Comparison of ENCODE assay signal across 8 cellular contexts in the genomic region with DNA sequence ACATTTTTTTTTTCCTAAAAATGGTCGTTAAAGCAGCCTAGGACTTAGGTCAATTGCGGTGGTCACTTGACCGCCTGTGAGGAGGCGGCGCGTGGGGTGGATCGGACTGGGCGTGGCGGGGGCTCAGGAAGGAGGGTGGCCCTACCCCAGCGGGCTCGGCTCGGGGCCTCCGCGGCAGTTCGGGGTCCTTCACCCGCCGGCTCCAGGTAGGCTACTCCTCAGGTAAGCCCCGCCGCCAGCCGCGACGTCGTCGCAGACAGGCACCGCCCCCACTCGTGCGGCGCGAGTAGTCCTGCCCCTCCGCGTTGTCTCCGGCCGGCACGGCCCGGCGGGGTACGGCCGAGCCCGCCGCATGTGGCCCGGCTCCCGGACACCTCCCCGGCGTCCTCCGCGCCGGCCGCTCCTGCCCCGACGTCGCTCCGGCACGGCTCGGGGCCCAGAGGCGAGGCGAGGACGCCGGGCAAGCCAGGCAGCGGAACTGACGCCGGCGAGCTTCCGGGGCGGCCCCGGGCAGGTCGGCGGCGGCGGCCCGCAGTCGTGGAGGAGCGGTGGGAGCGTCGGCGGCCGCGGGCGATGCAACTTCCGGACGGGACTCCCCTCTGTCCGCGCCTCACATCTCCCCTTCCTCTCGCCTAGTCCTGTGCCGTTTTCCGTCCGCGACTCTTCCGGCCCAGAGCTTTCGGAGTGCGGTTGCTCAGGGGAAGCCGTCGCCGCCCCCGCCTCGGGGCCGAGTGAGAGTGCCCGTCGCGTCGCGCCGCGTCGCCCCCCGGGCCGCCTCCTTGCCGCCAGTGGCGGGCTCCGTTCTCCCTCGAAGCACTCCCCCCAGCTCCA. TPM values are rescaled to one million over a fixed set of nuclear protein-coding genes. Genes with fewer than 3 reads are reported as not detected.
DNase-seq lines count a peak whose midpoint lies in the region; ATAC-seq, FAIRE-seq and TF ChIP-seq lines count a peak whose summit lies in the region.

A gene (plus strand): TSS at position 513 of the 831 bp plus-strand sequence. CDS start 322 bp downstream, outside the sequence.

- no peak for TF ChIP-seq CTCF in HepG2 (CRISPR knock-in tag; IDR thresholded peaks at IDR 0.05)

- H3K4me3 ChIP-seq in HepG2 (replicated peaks in 1 of 3; ENCODE audit: insufficient read depth in 1 of 3, low read depth in 2 of 3, low read length in 3 of 3): peak within 1 kb of the TSS; percentile 93 to 97 (median 97)

- FAIRE-seq in HepG2 (lab: Jason Lieb, UNC): no peak

- no peak; the same call in none of the 2 replicates for TF ChIP-seq RAD21 in HepG2 (CRISPR knock-in tag; IDR thresholded peaks at IDR 0.05)

- ATAC-seq in GM19397 (IDR thresholded peaks at IDR 0.05; ENCODE audit: unreplicated experiment): peak; percentile 88
- peak; percentile 41 for ATAC-seq in HG03558 (IDR thresholded peaks at IDR 0.05; ENCODE audit: extremely low read depth, unreplicated experiment)
- peak; percentile 95 for ATAC-seq in HepG2

- no peaks in the 10 kb centered on the region for H3K36me3 ChIP-seq in HepG2 (replicated peaks in 1 of 2; ENCODE audit: control insufficient read depth in 1 of 2, insufficient read depth in 2 of 2, low read length in 2 of 2)

- peaks cover 46% of the 10 kb centered on the region for H3K79me2 ChIP-seq in HepG2 (ENCODE audit: insufficient read depth, low read length)

- POLR2A ChIA-PET in HepG2 (lab: Yijun Ruan, JAX): interaction anchor here (0.6 to 1.8 kb wide), 8 partner anchors 9 to 470 kb away, joined by 3 to 6 read pairs (median 3); a partner anchor contains a TSS

- TF ChIP-seq POLR2A in HepG2 (IDR thresholded peaks at IDR 0.05; ENCODE audit: insufficient read depth in 1 of 2, low read depth in 2 of 2, low read length in 2 of 2): peak; percentile 82 to 84

- TF ChIP-seq EP300 in HepG2 (IDR thresholded peaks at IDR 0.05; ENCODE audit: low read depth in 2 of 2, low read length in 2 of 2) (no peak), HepG2 (CRISPR knock-in tag; IDR thresholded peaks at IDR 0.05; ENCODE audit: borderline replicate concordance) (no peak)

- DNase-seq in C1 segment of cervical spinal cord (lab: John Stamatoyannopoulos, UW): peak; percentile 4 to 94 (median 79)
- DNase-seq in NCI-H748 (lab: John Stamatoyannopoulos, UW; ENCODE audit: unreplicated experiment): peak; percentile 86
- peak; percentile 75 to 83 for DNase-seq in activated CD4-positive, alpha-beta T cell treated with anti-CD3 and anti-CD28 coated beads, Interleukin-2, amount 50 U/mL, for 4 hours
- DNase-seq in dermis blood vessel endothelial cell: peak; percentile 77
- peak; percentile 77 for DNase-seq in HepG2 (ENCODE audit: low spot score)
- peak; percentile 81 to 82 for DNase-seq in stimulated activated CD4-positive, alpha-beta T cell treated with anti-CD3 and anti-CD28 coated beads, Interleukin-2, amount 100 ng/mL, for 48 hours

- no peaks in the 10 kb centered on the region; a peak in 1 of 5 replicates for H3K27me3 ChIP-seq in HepG2 (ENCODE audit: control insufficient read depth in 1 of 2, insufficient read depth in 2 of 2, low read length in 2 of 2)

- in situ Hi-C loops in HepG2 (cut with HindIII; ENCODE audit: extremely low pct_ligation_motif_present, low pct_unique_long_range_greater_than_20kb): no loop called here

- H2AFZ ChIP-seq in HepG2 (ENCODE audit: low read length): peak within 1 kb of the TSS; percentile 31

- no peaks in the 10 kb centered on the region for H3K9me3 ChIP-seq in HepG2 (ENCODE audit: low read length)

- CTCF ChIA-PET in HepG2 (lab: Yijun Ruan, JAX; ENCODE audit: low intra/inter-chr PET ratio, low total read pairs): no interaction called here

- H3K9ac ChIP-seq in HepG2 (ENCODE audit: insufficient read depth, low read depth, low read length): peak within 1 kb of the TSS; percentile 94

- intact Hi-C loops in HepG2 (cut with micrococcal nuclease; ENCODE audit: unreplicated experiment): no loop called here

- peak within 1 kb of the TSS; percentile 97 for H3K27ac ChIP-seq in HepG2 (ENCODE audit: extremely low read length, insufficient read depth, low read length)

- WGBS in HepG2 (ENCODE audit: low lambda C conversion rate): under 1% methylated on average over 52 of the region's 110 CpGs

- BruUV-seq in HepG2 (replicated peaks; lab: Mats Ljungman, UMichigan): no TSS peak

- H4K20me1 ChIP-seq in HepG2 (ENCODE audit: insufficient read depth, low read length): no peaks in the 10 kb centered on the region

- peaks cover 39% of the 10 kb centered on the region for H3K4me1 ChIP-seq in HepG2 (ENCODE audit: insufficient read depth, low read length)

- H3K4me2 ChIP-seq in HepG2 (ENCODE audit: low read depth, low read length): peak within 1 kb of the TSS; percentile 82

TF ChIP-seq in HepG2, 621 proteins besides CTCF, POLR2A, EP300 and RAD21 (continues in another document):
- TF ChIP-seq FOXK1 (CRISPR knock-in tag; IDR thresholded peaks at IDR 0.05; ENCODE audit: borderline replicate concordance, low read depth) (no peak), PHF21A (CRISPR knock-in tag; IDR thresholded peaks at IDR 0.05) (0 out of 2 replicates have a peak, but pooled peaks have one; percentile 41), ZNF775 (CRISPR knock-in tag; IDR thresholded peaks at IDR 0.05; ENCODE audit: borderline replicate concordance) (no peak), ZBTB38 (CRISPR knock-in tag; IDR thresholded peaks at IDR 0.05) (peak; percentile 53; the same call in 1 of the 2 replicates), PRPF4 (IDR thresholded peaks at IDR 0.05; ENCODE audit: low read depth, low read length, poor library complexity, severe bottlenecking) (no peak), ZSCAN22 (CRISPR knock-in tag; IDR thresholded peaks at IDR 0.05) (no peak), GATAD1 (CRISPR knock-in tag; IDR thresholded peaks at IDR 0.05) (peak; percentile 90), ASH2L (IDR thresholded peaks at IDR 0.05; ENCODE audit: insufficient read length, low read depth, low read length) (peak; percentile 95), IRX3 (CRISPR knock-in tag; IDR thresholded peaks at IDR 0.05; ENCODE audit: borderline replicate concordance, low read depth) (peak; percentile 92; the same call in 1 of the 2 replicates), TEAD3 (CRISPR knock-in tag; optimal IDR thresholded peaks at IDR 0.05; ENCODE audit: borderline replicate concordance) (no peak), ZNF761 (CRISPR knock-in tag; conservative IDR thresholded peaks at IDR 0.05) (peak; percentile 59; the same call in 1 of the 2 replicates), JUND (CRISPR knock-in tag; IDR thresholded peaks at IDR 0.05) (no peak), ZNF782 (CRISPR knock-in tag; IDR thresholded peaks at IDR 0.05; ENCODE audit: borderline replicate concordance) (no peak), ZNF431 (CRISPR knock-in tag; IDR thresholded peaks at IDR 0.05; ENCODE audit: borderline replicate concordance, low read depth) (peak; percentile 73)
- TF ChIP-seq, protein P1, sequence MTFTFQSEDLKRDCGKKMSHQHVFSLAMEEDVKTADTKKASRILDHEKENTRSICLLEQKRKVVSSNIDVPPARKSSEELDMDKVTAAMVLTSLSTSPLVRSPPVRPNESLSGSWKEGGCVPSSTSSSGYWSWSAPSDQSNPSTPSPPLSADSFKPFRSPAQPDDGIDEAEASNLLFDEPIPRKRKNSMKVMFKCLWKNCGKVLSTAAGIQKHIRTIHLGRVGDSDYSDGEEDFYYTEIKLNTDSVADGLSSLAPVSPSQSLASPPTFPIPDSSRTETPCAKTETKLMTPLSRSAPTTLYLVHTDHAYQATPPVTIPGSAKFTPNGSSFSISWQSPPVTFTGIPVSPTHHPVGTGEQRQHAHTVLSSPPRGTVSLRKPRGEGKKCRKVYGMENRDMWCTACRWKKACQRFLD (CRISPR knock-in tag; IDR thresholded peaks at IDR 0.05; ENCODE audit: borderline replicate concordance): peak; percentile 19; the same call in 1 of the 2 replicates
- TF ChIP-seq, protein P2, sequence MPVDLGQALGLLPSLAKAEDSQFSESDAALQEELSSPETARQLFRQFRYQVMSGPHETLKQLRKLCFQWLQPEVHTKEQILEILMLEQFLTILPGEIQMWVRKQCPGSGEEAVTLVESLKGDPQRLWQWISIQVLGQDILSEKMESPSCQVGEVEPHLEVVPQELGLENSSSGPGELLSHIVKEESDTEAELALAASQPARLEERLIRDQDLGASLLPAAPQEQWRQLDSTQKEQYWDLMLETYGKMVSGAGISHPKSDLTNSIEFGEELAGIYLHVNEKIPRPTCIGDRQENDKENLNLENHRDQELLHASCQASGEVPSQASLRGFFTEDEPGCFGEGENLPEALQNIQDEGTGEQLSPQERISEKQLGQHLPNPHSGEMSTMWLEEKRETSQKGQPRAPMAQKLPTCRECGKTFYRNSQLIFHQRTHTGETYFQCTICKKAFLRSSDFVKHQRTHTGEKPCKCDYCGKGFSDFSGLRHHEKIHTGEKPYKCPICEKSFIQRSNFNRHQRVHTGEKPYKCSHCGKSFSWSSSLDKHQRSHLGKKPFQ (CRISPR knock-in tag; IDR thresholded peaks at IDR 0.05; ENCODE audit: insufficient replicate concordance): peak; percentile 85

RNA-seq across cellular contexts. Expression of the gene that starts here (rescaled TPM):
- total RNA-seq in dermis blood vessel endothelial cell (20.8 and 21.8 TPM in 2 replicates), HepG2 (2016; rRNA removed; fragmentation: Illumina TruSeq; extraction: Trizol) (21.2 and 23.8 TPM in 2 replicates)
- 18.8 and 19.1 TPM in 2 replicates for total RNA-seq in HepG2 (2016; cell fraction: cytosol; rRNA removed; fragmentation: Illumina TruSeq; extraction: Trizol; ENCODE audit: low read depth)
- total RNA-seq in HepG2 (2016; cell fraction: insoluble cytoplasmic fraction; rRNA removed; fragmentation: Illumina TruSeq; extraction: Trizol): 18.1 and 18.5 TPM in 2 replicates
- 13.2 and 16.2 TPM in 2 replicates for total RNA-seq in HepG2 (2016; cell fraction: membrane; rRNA removed; fragmentation: Illumina TruSeq; extraction: Trizol)
- 21.1 and 24.9 TPM in 2 replicates for total RNA-seq in HepG2 (2016; cell fraction: nucleus; rRNA removed; fragmentation: Illumina TruSeq; extraction: Trizol)
- 18.3 and 27.1 TPM in 2 replicates for polyA plus RNA-seq in HepG2 (2011; rRNA removed)
- 8.7 and 8.8 TPM in 2 replicates for polyA plus RNA-seq in HepG2 (2011; cell fraction: cytosol; rRNA removed)
- 21.0 and 23.7 TPM in 2 replicates for polyA plus RNA-seq in HepG2 (2011; cell fraction: nucleus; rRNA removed)
- polyA plus RNA-seq in HepG2 (2012): 7.9 and 8.4 TPM in 2 replicates
- 3.3 and 5.3 TPM in 2 replicates for polyA plus RNA-seq in HepG2 (2016; cell fraction: cytosol; fragmentation: Illumina TruSeq; extraction: Trizol; ENCODE audit: low read depth)
- 9.8 and 10.6 TPM in 2 replicates for polyA plus RNA-seq in HepG2 (2016; cell fraction: insoluble cytoplasmic fraction; fragmentation: Illumina TruSeq; extraction: Trizol; ENCODE audit: low read depth)
- polyA plus RNA-seq in HepG2 (2016; cell fraction: membrane; fragmentation: Illumina TruSeq; extraction: Trizol; ENCODE audit: low read depth): 6.5 and 7.6 TPM in 2 replicates
- polyA plus RNA-seq in HepG2 (2016; cell fraction: nucleus; fragmentation: Illumina TruSeq; extraction: Trizol; ENCODE audit: insufficient read depth, low read depth): 18.1 and 18.8 TPM in 2 replicates
- polyA minus RNA-seq in HepG2 (2011; rRNA and poly(A)+ RNA removed; ENCODE audit: low replicate concordance): 99.7 and 150 TPM in 2 replicates
- 17.3 and 19.3 TPM in 2 replicates for polyA minus RNA-seq in HepG2 (2011; cell fraction: cytosol; rRNA and poly(A)+ RNA removed)
- 61.3 and 78.4 TPM in 2 replicates for polyA minus RNA-seq in HepG2 (2011; cell fraction: nucleus; rRNA and poly(A)+ RNA removed)

Comparison
In these comparisons a context has a peak if more than half of its experiments do, and no peak if none do; other contexts are left out.
1. Peak in every context shown above with its lines: DNase-seq, ATAC-seq, H3K4me3 ChIP-seq and H3K27ac ChIP-seq.
2. ATAC-seq: peak in every context shown above with its lines; median percentile 95 in HepG2; 88 in GM19397; 41 in HG03558.